26 cellular contexts compared by ENCODE assay signal in the genomic region with DNA sequence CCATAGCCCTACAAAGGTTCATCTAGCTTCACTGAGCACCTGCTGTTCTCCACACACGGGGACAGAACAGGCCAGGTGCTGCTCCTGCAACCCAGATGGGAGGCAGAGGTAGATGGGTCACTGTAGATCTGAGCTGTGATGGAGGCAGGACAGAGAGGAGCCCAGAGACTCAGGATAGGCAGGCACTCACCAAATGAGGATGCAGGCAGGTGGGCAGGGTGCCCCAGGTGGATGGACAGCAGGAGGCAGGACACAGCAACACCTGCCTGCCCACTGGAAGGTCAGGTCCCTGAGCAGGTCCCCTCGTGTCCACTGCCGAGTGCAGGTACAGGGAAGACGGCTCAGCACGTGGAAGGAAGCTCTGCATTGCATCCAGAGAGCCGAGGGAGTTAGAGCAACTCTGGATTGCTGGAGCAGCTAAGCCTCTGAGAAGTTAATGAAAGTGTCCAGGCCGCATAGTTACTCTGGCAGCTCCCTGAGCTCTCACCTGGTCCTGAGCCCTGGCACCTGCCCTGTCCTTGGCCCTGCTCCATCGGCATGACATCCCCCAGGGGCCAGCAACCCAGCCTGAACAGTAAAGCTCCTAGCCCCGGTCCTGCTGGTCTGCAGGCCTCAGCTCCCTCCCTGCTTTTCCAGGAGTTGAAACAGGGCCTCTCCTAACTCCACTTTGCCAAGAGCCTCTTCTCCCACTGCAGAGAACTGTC. TPM values are rescaled to one million over a fixed set of nuclear protein-coding genes. Genes with fewer than 3 reads are reported as not detected.
DNase-seq lines count a peak whose midpoint lies in the region; ATAC-seq, FAIRE-seq and TF ChIP-seq lines count a peak whose summit lies in the region.
"Had no signal": no experiment of that assay in that cellular context is flagged by ENCODE, and none has a peak within 500 bp of the region (broad histone marks: within the 10 kb centered on the region; RNA-seq: fewer than 3 reads in every experiment).

No MANE protein-coding gene starts in this region.

- H2BK5ac ChIP-seq in H1 (ENCODE audit: low read depth, low read length) (no peak overlapping the region), neuronal stem cell (ENCODE audit: low read length) (no peak overlapping the region)

- H2BK120ac ChIP-seq in H1 (replicated peaks; ENCODE audit: low read depth, low read length) (no peak overlapping the region), neuronal stem cell (ENCODE audit: low read depth, low read length) (no peak overlapping the region)

- H3K4ac ChIP-seq in H1 (replicated peaks; ENCODE audit: insufficient read length, low read depth, low read length) (no peak overlapping the region), neuronal stem cell (ENCODE audit: low read length) (no peak overlapping the region)

- H3K27ac ChIP-seq in H1 (ENCODE audit: low read depth, low read length) (no peak overlapping the region), neuronal stem cell (replicated peaks; ENCODE audit: low read length) (no peak overlapping the region)
- H3K27ac ChIP-seq: 22Rv1, BLaER1, KMS-11, RWPE1 had no signal

- H3K27me3 ChIP-seq in H1 (replicated peaks in 1 of 4; ENCODE audit: control insufficient read depth in 3 of 4, extremely low read depth in 1 of 4, insufficient read depth in 3 of 4, low read length in 3 of 4) (peaks cover 0 to 3% (median 0%) of the 10 kb centered on the region in 4 experiments; a peak in 2 of 7 replicates), neuronal stem cell (ENCODE audit: control insufficient read depth in 3 of 3, insufficient read depth in 3 of 3, low read depth in 1 of 3, low read length in 3 of 3) (peaks cover 0 to 46% (median 4%) of the 10 kb centered on the region in 3 experiments)
- H3K27me3 ChIP-seq: BLaER1 had no signal

- DNase-seq in DMS53 (lab: John Stamatoyannopoulos, UW), result peak; percentile 37
- DNase-seq in DMS53 treated with DMSO at 0.1 percent for 48 hours (lab: John Stamatoyannopoulos, UW; ENCODE audit: unreplicated experiment), result no peak
- DNase-seq in COLO668 (lab: John Stamatoyannopoulos, UW; ENCODE audit: unreplicated experiment), result peak; percentile 32
- no peak for DNase-seq in H1 (ENCODE audit: low read depth in 1 of 2, low spot score in 2 of 2)
- no peak for DNase-seq in neuronal stem cell (ENCODE audit: low spot score)
- no peak for DNase-seq in MV-4-11 (lab: John Stamatoyannopoulos, UW)
- DNase-seq: ACHN; Calu3; CD8-positive, alpha-beta T cell; DMS153; H7; HFFc6; IMR-90; NCI-H1105; NCI-H1694 treated with DMSO at 0.1 percent for 48 hours; NCI-H2081 treated with DMSO at 0.1 percent for 48 hours; NCI-H446 treated with DMSO at 0.1 percent for 48 hours; NCI-H69; T-cell had no signal

- 86% methylated on average over 9 of the region's 9 CpGs; no CpG with 5 or more reads in 1 of the 2 experiments for WGBS in H1 (ENCODE audit: extremely low coverage in 1 of 2, insufficient coverage in 1 of 2, insufficient read length in 1 of 2, insufficient replicate concordance in 2 of 2, low coverage in 1 of 2, low lambda C conversion rate in 2 of 2, missing lambda C conversion rate in 1 of 2), 2 experiments
- no CpG with 5 or more reads among the region's 9 CpGs for WGBS in neuronal stem cell (ENCODE audit: extremely low coverage in 2 of 2, insufficient read length in 2 of 2, insufficient replicate concordance in 1 of 2), 2 donors

- H3K23ac ChIP-seq in H1 (ENCODE audit: insufficient read length) (no peak overlapping the region), neuronal stem cell (ENCODE audit: low read depth, low read length, poor library complexity) (no peak overlapping the region)

- H2BK12ac ChIP-seq in H1 (ENCODE audit: low read depth, low read length), result no peak overlapping the region
- peak overlapping the region; percentile 1 for H2BK12ac ChIP-seq in neuronal stem cell (ENCODE audit: low read length)

- CTCF ChIA-PET in H1 (lab: Charles Lee; ENCODE audit: partially characterized antibody), result interaction anchor here (0.6 to 2.1 kb wide), 9 partner anchors 10 to 142 kb away, joined by 3 to 18 read pairs (median 4); no protein-coding TSS in a partner anchor

- H3K4me3 ChIP-seq in H1 (ENCODE audit: extremely low read depth in 1 of 4, insufficient read depth in 2 of 4, low read depth in 3 of 4, low read length in 4 of 4), result no peak overlapping the region
- H3K4me3 ChIP-seq in neuronal stem cell (ENCODE audit: low read length in 2 of 2), result no peak overlapping the region
- H3K4me3 ChIP-seq: BLaER1 had no signal

- no peak for TF ChIP-seq RAD21 in H1 (IDR thresholded peaks at IDR 0.05 in 1 of 2, conservative IDR thresholded peaks at IDR 0.05 in 1 of 2; ENCODE audit: low read depth in 2 of 2, low read length in 2 of 2)

- H3K4me1 ChIP-seq in H1 (replicated peaks in 1 of 4; ENCODE audit: control insufficient read depth in 3 of 4, insufficient read depth in 4 of 4, low read length in 3 of 4), result peaks cover 0 to 13% (median 4%) of the 10 kb centered on the region in 4 experiments; a peak in 5 of 7 replicates
- peaks cover 11 to 14% of the 10 kb centered on the region in 2 donors for H3K4me1 ChIP-seq in neuronal stem cell (ENCODE audit: control insufficient read depth in 2 of 2, insufficient read depth in 1 of 2, low read depth in 1 of 2, low read length in 2 of 2)

- H4K91ac ChIP-seq in H1 (replicated peaks; ENCODE audit: insufficient read length, low read length), result peak overlapping the region; percentile 53
- H4K91ac ChIP-seq in neuronal stem cell (ENCODE audit: low read depth, low read length, poor library complexity), result no peak overlapping the region

- H2AFZ ChIP-seq in H1 (ENCODE audit: low read length) (no peak overlapping the region), neuronal stem cell (ENCODE audit: low read length) (no peak overlapping the region)

- H3K18ac ChIP-seq in H1 (ENCODE audit: extremely low read depth, low read length) (no peak overlapping the region), neuronal stem cell (ENCODE audit: low read length) (no peak overlapping the region)

- H4K5ac ChIP-seq in H1 (ENCODE audit: insufficient read length, low read depth, low read length), result no peak overlapping the region

- H4K8ac ChIP-seq in H1 (ENCODE audit: extremely low read depth, insufficient read depth, low read length) (no peak overlapping the region; the same call in 1 of the 2 replicates), neuronal stem cell (ENCODE audit: low read depth, low read length) (no peak overlapping the region)

- no peak overlapping the region for H3K14ac ChIP-seq in H1 (ENCODE audit: insufficient read length)
- no peak overlapping the region for H3K14ac ChIP-seq in neuronal stem cell (ENCODE audit: low read length)

- POLR2A ChIA-PET in H1 (lab: Charles Lee; ENCODE audit: partially characterized antibody), result interaction anchor here (0.7 to 1.0 kb wide), 3 partner anchors 10 to 64 kb away, joined by 3 read pairs; a partner anchor contains a TSS

- H2BK15ac ChIP-seq in H1 (ENCODE audit: low read length), result no peak overlapping the region
- H2BK15ac ChIP-seq in neuronal stem cell (ENCODE audit: low read length), result no peak overlapping the region

- H3K23me2 ChIP-seq in H1 (ENCODE audit: low read depth, low read length), result peaks cover 7% of the 10 kb centered on the region; the same call in 1 of the 2 replicates

- H4K20me1 ChIP-seq in H1 (replicated peaks in 1 of 2; ENCODE audit: control insufficient read depth in 1 of 2, insufficient read depth in 2 of 2, low read length in 2 of 2), result peaks cover 0 to 3% of the 10 kb centered on the region in 2 experiments
- H4K20me1 ChIP-seq: BLaER1 had no signal

- H3K79me2 ChIP-seq in H1 (ENCODE audit: control insufficient read depth in 1 of 2, insufficient read depth in 2 of 2, low read length in 2 of 2), result no peaks in the 10 kb centered on the region

- no peak overlapping the region for H3K9ac ChIP-seq in H1 (replicated peaks in 1 of 4; ENCODE audit: extremely low read depth in 1 of 4, low read depth in 3 of 4, low read length in 3 of 4)
- H3K9ac ChIP-seq in neuronal stem cell (ENCODE audit: low read depth, low read length, poor library complexity), result no peak overlapping the region
- H3K9ac ChIP-seq: BLaER1, KMS-11 had no signal

- 0 out of 2 replicates have a peak overlapping the region, but pooled peaks have one; percentile 17 for H2AK5ac ChIP-seq in H1 (ENCODE audit: low read depth, low read length)
- peak overlapping the region; percentile 93 for H2AK5ac ChIP-seq in neuronal stem cell (ENCODE audit: low read depth, low read length)

- ATAC-seq in HG03108 (IDR thresholded peaks at IDR 0.05; ENCODE audit: unreplicated experiment), result no peak
- ATAC-seq in HG03565 (IDR thresholded peaks at IDR 0.05; ENCODE audit: unreplicated experiment), result no peak
- ATAC-seq: CD8-positive, alpha-beta T cell; SK-N-SH treated with all-trans-retinoic acid at 6 μM for 48 hours; T-cell had no signal

- no peak overlapping the region for H3K56ac ChIP-seq in H1 (replicated peaks; ENCODE audit: insufficient read length, low read depth, low read length)

- no peak for TF ChIP-seq EP300 in H1 (IDR thresholded peaks at IDR 0.05; ENCODE audit: borderline replicate concordance in 1 of 2, low read depth in 2 of 2, low read length in 2 of 2)

- no peak overlapping the region for H3K4me2 ChIP-seq in H1 (ENCODE audit: insufficient read depth in 1 of 2, low read depth in 2 of 2, low read length in 2 of 2)
- no peak overlapping the region for H3K4me2 ChIP-seq in neuronal stem cell (ENCODE audit: insufficient read depth, low read length, poor library complexity, severe bottlenecking)
- H3K4me2 ChIP-seq: BLaER1, KMS-11 had no signal

- TF ChIP-seq POLR2A in H1 (IDR thresholded peaks at IDR 0.05; ENCODE audit: control extremely low read depth in 1 of 2, low read depth in 2 of 2, low read length in 2 of 2), result no peak

- H3K79me1 ChIP-seq in H1 (ENCODE audit: low read depth, low read length), result no peaks in the 10 kb centered on the region
- no peaks in the 10 kb centered on the region for H3K79me1 ChIP-seq in neuronal stem cell (ENCODE audit: low read depth, low read length)

- H3K36me3 ChIP-seq in H1 (ENCODE audit: control insufficient read depth in 2 of 4, insufficient read depth in 4 of 4, low read length in 3 of 4) (no peaks in the 10 kb centered on the region), neuronal stem cell (replicated peaks in 1 of 2; ENCODE audit: control insufficient read depth in 2 of 2, insufficient read depth in 2 of 2, low read length in 2 of 2) (no peaks in the 10 kb centered on the region)
- H3K36me3 ChIP-seq: BLaER1 had no signal

- no peak for TF ChIP-seq CTCF in H1 (IDR thresholded peaks at IDR 0.05; ENCODE audit: control extremely low read depth in 1 of 3, insufficient read depth in 1 of 3, low read depth in 1 of 3, low read length in 3 of 3)

- no peak for FAIRE-seq in H1 (lab: Jason Lieb, UNC)

- no peak overlapping the region for H2BK20ac ChIP-seq in H1 (ENCODE audit: low read length)

- H3K9me3 ChIP-seq in H1 (ENCODE audit: insufficient read depth in 2 of 2, low read depth in 1 of 2, low read length in 1 of 2) (no peaks in the 10 kb centered on the region), neuronal stem cell (replicated peaks in 1 of 2; ENCODE audit: control insufficient read depth in 2 of 2, insufficient read depth in 1 of 2, low read depth in 1 of 2, low read length in 2 of 2) (no peaks in the 10 kb centered on the region)
- H3K9me3 ChIP-seq: BLaER1 had no signal

RNA-seq across cellular contexts. Expression of a gene that starts 4.9 kb away (rescaled TPM):
- total RNA-seq in H1 (2021; fragmentation: NEBNext Ultra II Directional; extraction: Animal tissue kit (Norgen Biotek cat#: 25700)), result 66.0 and 66.1 TPM in 2 replicates
- 32.8 and 38.3 TPM in 2 replicates for polyA plus RNA-seq in H1 (2011; rRNA removed)
- 41.4 TPM for polyA plus RNA-seq in H1 (2011; cell fraction: cytosol; rRNA removed)
- polyA plus RNA-seq in H1 (2011; cell fraction: nucleus; rRNA removed), result 41.1 TPM
- polyA plus RNA-seq in H1 (2012, experiment 1 of 2), result 46.9 to 54.7 TPM (median 49.9 TPM) in 4 replicates
- 35.5 TPM for polyA plus RNA-seq in H1 (2012, experiment 2 of 2)
- polyA plus RNA-seq in H1 (2013, experiment 1 of 2), result 44.4 TPM
- polyA plus RNA-seq in H1 (2013, experiment 2 of 2), result 44.2 TPM
- polyA minus RNA-seq in H1 (2011; rRNA and poly(A)+ RNA removed), result 42.5 and 44.7 TPM in 2 replicates
- polyA minus RNA-seq in H1 (2011; cell fraction: cytosol; rRNA and poly(A)+ RNA removed), result 40.8 TPM
- polyA minus RNA-seq in H1 (2011; cell fraction: nucleus; rRNA and poly(A)+ RNA removed), result 22.0 TPM
- 33.5 TPM for polyA plus RNA-seq in neuronal stem cell (2013, experiment 1 of 2)
- polyA plus RNA-seq in neuronal stem cell (2013, experiment 2 of 2), result 33.7 TPM

RNA-seq across cellular contexts. Expression of a gene that starts 14.9 kb away (rescaled TPM):
- 0.41 TPM in 1 of 2 replicates, not detected in the other for total RNA-seq in H1 (2021; fragmentation: NEBNext Ultra II Directional; extraction: Animal tissue kit (Norgen Biotek cat#: 25700))
- polyA plus RNA-seq in H1 (2011; rRNA removed), result 0.11 and 0.16 TPM in 2 replicates
- polyA plus RNA-seq in H1 (2011; cell fraction: cytosol; rRNA removed), result 0.16 TPM
- 0.77 TPM for polyA plus RNA-seq in H1 (2011; cell fraction: nucleus; rRNA removed)
- polyA plus RNA-seq in H1 (2012, experiment 1 of 2), result 0.19 TPM in 1 of 4 replicates, not detected in the others
- polyA plus RNA-seq in H1 (2012, experiment 2 of 2), result not detected
- polyA plus RNA-seq in H1 (2013, experiment 1 of 2), result 0.06 TPM
- 0.06 TPM for polyA plus RNA-seq in H1 (2013, experiment 2 of 2)
- not detected in 2 replicates for polyA minus RNA-seq in H1 (2011; rRNA and poly(A)+ RNA removed)
- not detected for polyA minus RNA-seq in H1 (2011; cell fraction: cytosol; rRNA and poly(A)+ RNA removed)
- polyA minus RNA-seq in H1 (2011; cell fraction: nucleus; rRNA and poly(A)+ RNA removed), result not detected
- 0.03 TPM for polyA plus RNA-seq in neuronal stem cell (2013, experiment 1 of 2)
- 0.06 TPM for polyA plus RNA-seq in neuronal stem cell (2013, experiment 2 of 2)
- total RNA-seq: H7, HFFc6, IMR-90, T-cell had no signal
- polyA plus RNA-seq: IMR-90 had no signal

RNA-seq across cellular contexts. Expression of a gene that starts 33.4 kb away (rescaled TPM):
- total RNA-seq in H1 (2021; fragmentation: NEBNext Ultra II Directional; extraction: Animal tissue kit (Norgen Biotek cat#: 25700)), result 6.6 and 6.9 TPM in 2 replicates
- 17.0 and 21.9 TPM in 2 replicates for polyA plus RNA-seq in H1 (2011; rRNA removed)
- polyA plus RNA-seq in H1 (2011; cell fraction: cytosol; rRNA removed), result 13.2 TPM
- 27.5 TPM for polyA plus RNA-seq in H1 (2011; cell fraction: nucleus; rRNA removed)
- 4.5 to 10.2 TPM (median 8.1 TPM) in 4 replicates for polyA plus RNA-seq in H1 (2012, experiment 1 of 2)
- polyA plus RNA-seq in H1 (2012, experiment 2 of 2), result 6.7 TPM
- polyA plus RNA-seq in H1 (2013, experiment 1 of 2), result 8.1 TPM
- 5.9 TPM for polyA plus RNA-seq in H1 (2013, experiment 2 of 2)
- polyA minus RNA-seq in H1 (2011; rRNA and poly(A)+ RNA removed), result 5.3 and 5.5 TPM in 2 replicates
- polyA minus RNA-seq in H1 (2011; cell fraction: cytosol; rRNA and poly(A)+ RNA removed), result 4.3 TPM
- 7.0 TPM for polyA minus RNA-seq in H1 (2011; cell fraction: nucleus; rRNA and poly(A)+ RNA removed)
- polyA plus RNA-seq in neuronal stem cell (2013, experiment 1 of 2), result 39.2 TPM
- polyA plus RNA-seq in neuronal stem cell (2013, experiment 2 of 2), result 40.2 TPM
- total RNA-seq: Calu3; CD8-positive, alpha-beta T cell; HFFc6; IMR-90; T-cell had no signal
- polyA plus RNA-seq: IMR-90 had no signal

RNA-seq across cellular contexts. Expression of a gene that starts 51.8 kb away (rescaled TPM):
- total RNA-seq in H1 (2021; fragmentation: NEBNext Ultra II Directional; extraction: Animal tissue kit (Norgen Biotek cat#: 25700)), result 93.0 and 100 TPM in 2 replicates
- polyA plus RNA-seq in H1 (2011; rRNA removed), result 93.7 and 136 TPM in 2 replicates
- polyA plus RNA-seq in H1 (2011; cell fraction: cytosol; rRNA removed), result 110 TPM
- 723 TPM for polyA plus RNA-seq in H1 (2011; cell fraction: nucleus; rRNA removed)
- 84.2 to 119 TPM (median 111 TPM) in 4 replicates for polyA plus RNA-seq in H1 (2012, experiment 1 of 2)
- 65.8 TPM for polyA plus RNA-seq in H1 (2012, experiment 2 of 2)
- polyA plus RNA-seq in H1 (2013, experiment 1 of 2), result 59.7 TPM
- 49.0 TPM for polyA plus RNA-seq in H1 (2013, experiment 2 of 2)
- polyA minus RNA-seq in H1 (2011; rRNA and poly(A)+ RNA removed), result 37.5 and 49.1 TPM in 2 replicates
- 44.3 TPM for polyA minus RNA-seq in H1 (2011; cell fraction: cytosol; rRNA and poly(A)+ RNA removed)
- polyA minus RNA-seq in H1 (2011; cell fraction: nucleus; rRNA and poly(A)+ RNA removed), result 123 TPM
- polyA plus RNA-seq in neuronal stem cell (2013, experiment 1 of 2), result 60.7 TPM
- 56.3 TPM for polyA plus RNA-seq in neuronal stem cell (2013, experiment 2 of 2)

Comparison
In these comparisons a context has a peak if more than half of its experiments do, and no peak if none do; other contexts are left out.
1. DNase-seq: peak in DMS53 (single experiment) and COLO668 (single experiment); none in DMS53 treated with DMSO at 0.1 percent for 48 hours (single experiment), H1 (0 of 2), neuronal stem cell (single experiment) and MV-4-11 (single experiment).